ENCODE assay signal across 25 cellular contexts in the genomic region with DNA sequence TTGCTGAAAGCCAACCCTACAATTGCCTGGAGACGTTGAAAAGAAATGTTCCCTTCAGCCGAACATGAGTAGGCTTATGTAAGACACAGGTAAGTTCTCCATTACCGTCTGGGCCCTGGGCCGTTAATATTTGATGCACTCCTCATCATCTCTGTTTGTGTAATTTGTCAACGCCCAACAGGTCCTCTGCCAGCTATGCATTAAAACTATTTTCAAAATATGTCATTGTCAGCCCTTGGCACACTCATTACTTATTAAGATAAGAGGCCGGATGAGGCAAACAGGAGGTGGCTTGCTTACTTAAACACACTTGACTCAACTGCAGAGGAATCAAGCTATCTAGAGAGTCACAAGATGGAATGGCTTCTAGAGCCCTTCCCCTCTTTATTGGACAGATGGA.
"Had no signal": no experiment of that assay in that cellular context is flagged by ENCODE, and none has a peak within 500 bp of the region (broad histone marks: within the 10 kb centered on the region; RNA-seq: fewer than 3 reads in every experiment).

No MANE protein-coding gene starts in this region.

- H3K4me3 ChIP-seq: ovary, psoas muscle, right lobe of liver, sigmoid colon, stomach, thoracic aorta, thyroid gland, tibial nerve, upper lobe of left lung, vagina had no signal

- H3K79me2 ChIP-seq: parathyroid adenoma had no signal

- DNase-seq: nephron progenitor cell; nucleus accumbens; ovary; posterior cingulate gyrus; psoas muscle; right cardiac atrium; right lobe of liver; sigmoid colon; small intestine; stimulated activated CD4-positive, alpha-beta T cell treated with anti-CD3 and anti-CD28 coated beads, Interleukin-15, amount 100 ng/mL, for 24 hours; stimulated activated CD4-positive, alpha-beta T cell treated with anti-CD3 and anti-CD28 coated beads, Interleukin-2, amount 100 ng/mL, for 24 hours; stimulated activated CD4-positive, alpha-beta T cell treated with anti-CD3 and anti-CD28 coated beads, Interleukin-2, amount 100 ng/mL, for 48 hours; stimulated activated CD4-positive, alpha-beta T cell treated with anti-CD3 and anti-CD28 coated beads, Interleukin-4, amount 100 ng/mL, for 24 hours; stimulated activated naive B cell treated with anti-CD40 and anti-IgM and Interleukin-4, amounts not matched to agents 10 μg/mL and 1 μg/mL and 100 μg/mL, for 72 hours; stimulated activated naive CD4-positive, alpha-beta T cell treated with Interleukin-2 at 50 U/mL for 16 hours; stomach; thyroid gland; trophoblast cell; upper lobe of left lung had no signal

- H3K27me3 ChIP-seq: neutrophil, ovary, right lobe of liver, sigmoid colon, stomach, thyroid gland, tibial nerve, upper lobe of left lung, vagina had no signal

- H3K9me3 ChIP-seq: neutrophil, ovary, psoas muscle, right lobe of liver, sigmoid colon, stomach, thoracic aorta, thyroid gland, tibial nerve, upper lobe of left lung, vagina had no signal

- H3K27ac ChIP-seq: neutrophil, ovary, parathyroid adenoma, psoas muscle, right lobe of liver, sigmoid colon, stomach, thoracic aorta, thyroid gland, tibial nerve, upper lobe of left lung, vagina had no signal

- H3K4me1 ChIP-seq: parathyroid adenoma, psoas muscle, right lobe of liver, sigmoid colon, stomach, thyroid gland, tibial nerve, upper lobe of left lung, vagina had no signal

- FAIRE-seq: small intestine, urothelium cell line had no signal

- H3K36me3 ChIP-seq: neutrophil, ovary, right lobe of liver, sigmoid colon, stomach, thoracic aorta, thyroid gland, tibial nerve, upper lobe of left lung, vagina had no signal

- H2AFZ ChIP-seq: parathyroid adenoma had no signal

- H3K9ac ChIP-seq: parathyroid adenoma had no signal
